In genomic region chr13:106139407-106139806, GRCh38 we compare ENCODE assay signal across 18 cellular contexts.
DNase-seq lines count a peak whose midpoint lies in the region; ATAC-seq, FAIRE-seq and TF ChIP-seq lines count a peak whose summit lies in the region.
"Had no signal": no experiment of that assay in that cellular context is flagged by ENCODE, and none has a peak within 500 bp of the region (broad histone marks: within the 10 kb centered on the region; RNA-seq: fewer than 3 reads in every experiment).

No MANE protein-coding gene starts in this region.

- H4K20me1 ChIP-seq in astrocyte (ENCODE audit: insufficient read depth, low read length) = no peaks in the 10 kb centered on the region

- no peaks in the 10 kb centered on the region for H3K27me3 Mint-ChIP-seq in astrocyte (ENCODE audit: low read depth, unreplicated experiment)

- TF ChIP-seq CTCF in astrocyte (IDR thresholded peaks at IDR 0.05; ENCODE audit: insufficient read depth, low read depth, low read length) (no peak), fibroblast of villous mesenchyme (IDR thresholded peaks at IDR 0.05; ENCODE audit: insufficient read depth, low read depth, low read length) (no peak), GM13977 (IDR thresholded peaks at IDR 0.05; ENCODE audit: extremely low read depth, insufficient read depth, missing control alignments) (no peak), sigmoid colon (IDR thresholded peaks at IDR 0.05) (no peak)

- no peak for TF ChIP-seq POLR2A in sigmoid colon (IDR thresholded peaks at IDR 0.05)

- peak; percentile 72 for FAIRE-seq in astrocyte (lab: Jason Lieb, UNC)
- FAIRE-seq: A549 had no signal

- ATAC-seq in GM21528 (IDR thresholded peaks at IDR 0.05; ENCODE audit: low FRiP score, unreplicated experiment) = no peak
- ATAC-seq: A549 had no signal

- no peak overlapping the region for H3K27ac Mint-ChIP-seq in astrocyte (ENCODE audit: unreplicated experiment)

- H3K79me2 ChIP-seq in astrocyte (ENCODE audit: insufficient read depth, low read length) = no peaks in the 10 kb centered on the region

- no peak overlapping the region for H3K9ac ChIP-seq in astrocyte (ENCODE audit: low read length)
- H3K9ac ChIP-seq: GM23248 had no signal

- no peak overlapping the region for H2AFZ ChIP-seq in astrocyte (ENCODE audit: low read depth, low read length)
- H2AFZ ChIP-seq: GM23248 had no signal

- no peaks in the 10 kb centered on the region for H3K36me3 Mint-ChIP-seq in astrocyte (ENCODE audit: low read depth, unreplicated experiment)

- peaks cover 4% of the 10 kb centered on the region for H3K4me1 Mint-ChIP-seq in astrocyte (ENCODE audit: low read depth, unreplicated experiment)

- no peaks in the 10 kb centered on the region for H3K36me3 ChIP-seq in astrocyte (ENCODE audit: insufficient read depth, low read length)
- H3K36me3 ChIP-seq in sigmoid colon = no peaks in the 10 kb centered on the region

- in situ Hi-C loops in GM13977 (cut with MboI; ENCODE audit: low pct_unique_long_range_greater_than_20kb, low sequenced_read_pairs, unreplicated experiment) = no loop called here

- no peak overlapping the region for H3K4me3 Mint-ChIP-seq in astrocyte (ENCODE audit: unreplicated experiment)

- 74 to 76% methylated on average over 4 of the region's 4 CpGs for WGBS in sigmoid colon, 2 donors

- intact Hi-C loops in sigmoid colon (cut with DNase I) = no loop called here

- peak; percentile 48 for DNase-seq in HCEC 1CT
- no peak for DNase-seq in astrocyte (ENCODE audit: low read depth)
- peak; percentile 32 for DNase-seq in fibroblast of villous mesenchyme (ENCODE audit: low read depth)
- DNase-seq in pulmonary artery endothelial cell (ENCODE audit: low read depth, low spot score) = peak; percentile 17
- no peak for DNase-seq in AG08395 (ENCODE audit: low spot score)
- DNase-seq in GM13977 (ENCODE audit: low spot score) = no peak
- DNase-seq in sigmoid colon = no peak
- DNase-seq: GM23248; KG1; NCI-H1436; NCI-H2029; NCI-H2171 treated with DMSO at 0.1 percent for 48 hours; NCI-H446 treated with DMSO at 0.1 percent for 48 hours; NK-92 treated with Interleukin-12 subunit alpha and Interleukin-12 subunit beta, amount 100 ng/mL, for 24 hours; SIG-M5 had no signal

- H3K27me3 ChIP-seq in astrocyte (ENCODE audit: insufficient read depth, low read length) (no peaks in the 10 kb centered on the region), sigmoid colon (no peaks in the 10 kb centered on the region)

- H3K4me3 ChIP-seq in astrocyte (ENCODE audit: insufficient read depth, low read depth, low read length) (no peak overlapping the region), fibroblast of villous mesenchyme (ENCODE audit: low read depth, low read length) (no peak overlapping the region), sigmoid colon (no peak overlapping the region)
- H3K4me3 ChIP-seq: A549, GM23248 had no signal

- H3K4me1 ChIP-seq in astrocyte (ENCODE audit: insufficient read depth, low read length) (peaks cover 5% of the 10 kb centered on the region), sigmoid colon (no peaks in the 10 kb centered on the region)
- H3K4me1 ChIP-seq: A549 had no signal

- H3K27ac ChIP-seq in astrocyte (ENCODE audit: low read depth, low read length) (no peak overlapping the region), sigmoid colon (no peak overlapping the region)
- H3K27ac ChIP-seq: A549, C4-2B, GM23248 had no signal

- H3K9me3 ChIP-seq in astrocyte (ENCODE audit: insufficient read depth, low read depth, low read length) (no peaks in the 10 kb centered on the region), sigmoid colon (no peaks in the 10 kb centered on the region)
- H3K9me3 ChIP-seq: A549 had no signal

- peaks cover 3% of the 10 kb centered on the region for H3K9me3 Mint-ChIP-seq in astrocyte (ENCODE audit: unreplicated experiment)

- H3K4me2 ChIP-seq in astrocyte (ENCODE audit: low read length) = no peak overlapping the region
- H3K4me2 ChIP-seq: A549 had no signal

- TF ChIP-seq EP300 in sigmoid colon (IDR thresholded peaks at IDR 0.05) = no peak

Comparison
In these comparisons a context has a peak if more than half of its experiments do, and no peak if none do; other contexts are left out.
1. DNase-seq: peak in HCEC 1CT (single experiment), fibroblast of villous mesenchyme (single experiment) and pulmonary artery endothelial cell (single experiment); none in astrocyte (single experiment), AG08395 (single experiment), GM13977 (single experiment) and sigmoid colon (single experiment).